In the genomic region with DNA sequence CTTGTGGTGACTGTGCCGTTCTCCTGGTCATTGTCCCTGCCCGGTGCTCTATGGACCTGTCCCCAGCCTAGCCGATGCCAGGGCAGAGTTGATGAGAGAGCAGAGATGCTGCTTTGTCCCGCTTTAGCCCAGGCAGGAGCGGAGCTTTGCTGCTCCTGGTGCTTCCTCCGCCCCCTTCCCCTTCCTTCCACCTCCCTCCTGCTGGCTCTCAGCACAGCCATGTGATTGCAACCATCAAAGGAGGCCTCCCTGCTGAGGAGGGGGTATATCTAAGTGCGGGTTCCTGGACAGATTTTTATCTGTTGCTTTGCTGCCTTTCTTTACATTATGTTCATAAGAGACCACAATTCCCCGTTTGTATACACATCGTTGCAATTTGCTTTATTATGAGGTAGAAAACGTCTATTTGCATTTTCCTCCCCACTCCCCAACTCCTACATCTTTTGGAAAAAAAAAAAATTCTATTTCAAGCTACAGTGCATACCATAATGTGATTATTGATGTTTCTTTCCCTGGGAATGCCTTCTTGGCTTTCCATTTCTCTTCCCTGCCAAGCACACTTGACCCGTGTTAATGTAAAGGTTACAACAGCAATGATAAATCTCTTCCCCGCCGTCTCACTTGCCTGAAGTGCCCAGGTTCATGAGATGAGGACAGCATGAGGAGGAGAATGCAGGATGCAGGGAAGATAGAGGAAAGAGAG, we compare ENCODE assay signal across 14 cellular contexts. TPM values are rescaled to one million over a fixed set of nuclear protein-coding genes. Genes with fewer than 3 reads are reported as not detected.
DNase-seq lines count a peak whose midpoint lies in the region; ATAC-seq and TF ChIP-seq lines count a peak whose summit lies in the region.
"Had no signal": no experiment of that assay in that cellular context is flagged by ENCODE, and none has a peak within 500 bp of the region (broad histone marks: within the 10 kb centered on the region; RNA-seq: fewer than 3 reads in every experiment).

No MANE protein-coding gene starts in this region.

- ATAC-seq in psoas muscle (no peak), left colon (no peak)

- peak overlapping the region; percentile 42 for H3K4me2 ChIP-seq in fibroblast of lung (ENCODE audit: extremely low read depth, insufficient read depth, low read length)
- H3K4me2 ChIP-seq: smooth muscle cell had no signal

- H2AFZ ChIP-seq in fibroblast of lung (ENCODE audit: low read length): peak overlapping the region; percentile 78

- no peaks in the 10 kb centered on the region for H4K20me1 ChIP-seq in fibroblast of lung (ENCODE audit: control insufficient read depth, extremely low read depth, insufficient read depth, low read length)

- TF ChIP-seq CTCF in fibroblast of lung (conservative IDR thresholded peaks at IDR 0.05 in 1 of 2, IDR thresholded peaks at IDR 0.05 in 1 of 2; ENCODE audit: low read depth in 1 of 2, low read length in 2 of 2): no peak
- TF ChIP-seq CTCF in psoas muscle (IDR thresholded peaks at IDR 0.05): no peak

- peaks cover 6% of the 10 kb centered on the region for H3K4me1 ChIP-seq in fibroblast of lung (ENCODE audit: control insufficient read depth, extremely low read depth, insufficient read depth, low read length)
- peaks cover 11% of the 10 kb centered on the region for H3K4me1 ChIP-seq in psoas muscle

- peak in 2 of 3 experiments; percentile 57 to 58 for DNase-seq in NCI-H1417 (lab: John Stamatoyannopoulos, UW)
- DNase-seq in NCI-H1417 treated with DMSO at 0.1 percent for 48 hours (lab: John Stamatoyannopoulos, UW): no peak
- DNase-seq in NCI-H226: peak; percentile 31
- peak; percentile 31 to 87 for DNase-seq in fibroblast of lung (ENCODE audit: low read depth in 2 of 2)
- DNase-seq in psoas muscle: no peak
- no peak for DNase-seq in LoVo (ENCODE audit: low spot score)
- no peak for DNase-seq in left colon
- no peak for DNase-seq in nucleus accumbens (lab: John Stamatoyannopoulos, UW)
- DNase-seq: 8988T; activated effector memory CD4-positive, alpha-beta T cell treated with anti-CD3 and anti-CD28 coated beads, Interleukin-2, amount 50 U/mL, for 16 hours; NCI-H1694 had no signal

- H3K9ac ChIP-seq in fibroblast of lung (ENCODE audit: insufficient read depth, low read length): no peak overlapping the region

- H3K9me3 ChIP-seq in fibroblast of lung (ENCODE audit: control insufficient read depth, insufficient read depth, low read depth, low read length) (no peaks in the 10 kb centered on the region), psoas muscle (no peaks in the 10 kb centered on the region)

- H3K27me3 ChIP-seq in fibroblast of lung (ENCODE audit: control insufficient read depth, insufficient read depth, low read length) (no peaks in the 10 kb centered on the region), psoas muscle (ENCODE audit: insufficient read depth in 3 of 3, low read length in 2 of 3) (no peaks in the 10 kb centered on the region)

- H3K79me2 ChIP-seq in fibroblast of lung (ENCODE audit: control insufficient read depth, insufficient read depth, low read length): no peaks in the 10 kb centered on the region

- H3K36me3 ChIP-seq in fibroblast of lung (ENCODE audit: control insufficient read depth, insufficient read depth, low read length) (no peaks in the 10 kb centered on the region), psoas muscle (ENCODE audit: insufficient read depth in 1 of 2, low read depth in 1 of 2) (peaks cover 0 to 47% of the 10 kb centered on the region in 2 donors)

- intact Hi-C loops in psoas muscle (cut with DNase I): no loop called here
- intact Hi-C loops in left colon (cut with DNase I, micrococcal nuclease): no loop called here

- WGBS in psoas muscle, 3 donors: 41 to 42% (median 41%) methylated on average over 13 of the region's 13 CpGs

- H3K4me3 ChIP-seq in fibroblast of lung (replicated peaks in 1 of 4; ENCODE audit: control extremely low read depth in 1 of 4, insufficient read depth in 1 of 4, low read depth in 3 of 4, low read length in 4 of 4) (no peak overlapping the region), psoas muscle (no peak overlapping the region)
- H3K4me3 ChIP-seq: smooth muscle cell had no signal

- H3K27ac ChIP-seq in fibroblast of lung (ENCODE audit: insufficient read depth, low read length) (no peak overlapping the region), psoas muscle (peak overlapping the region; percentile 3)
- H3K27ac ChIP-seq: VCaP had no signal

RNA-seq across cellular contexts. Expression of gene ALPK2, which starts 25.4 kb away (rescaled TPM):
- total RNA-seq in fibroblast of lung (6.9 and 12.1 TPM in 2 replicates), psoas muscle (100 to 1,000 TPM in 1 of 4 donors, 10 to 100 TPM in 3; 53.8 to 108 (median 63.4) TPM), left colon (under 1 TPM in 1 of 2 donors, not detected in 1; 0.15 TPM)
- polyA plus RNA-seq in fibroblast of lung (2.4 and 44.1 TPM in 2 replicates), psoas muscle (10 to 100 TPM in 2 of 3 donors, 1 to 10 TPM in 1; 9.6 to 34.1 (median 22.0) TPM)
- 1.6 and 33.1 TPM in 2 replicates for polyA plus RNA-seq in fibroblast of lung (2012)
- polyA minus RNA-seq in fibroblast of lung (ENCODE audit: low replicate concordance): 2.9 and 24.3 TPM in 2 replicates
- total RNA-seq: HT-29 had no signal

Comparison
In these comparisons a context has a peak if more than half of its experiments do, and no peak if none do; other contexts are left out.
1. DNase-seq: peak in NCI-H1417 (2 of 3), NCI-H226 (single experiment) and fibroblast of lung (2 of 2); none in NCI-H1417 treated with DMSO at 0.1 percent for 48 hours (single experiment), psoas muscle (0 of 2), LoVo (single experiment), left colon (0 of 2) and nucleus accumbens (0 of 56).